1 cellular context compared by ENCODE assay signal in the genomic region with DNA sequence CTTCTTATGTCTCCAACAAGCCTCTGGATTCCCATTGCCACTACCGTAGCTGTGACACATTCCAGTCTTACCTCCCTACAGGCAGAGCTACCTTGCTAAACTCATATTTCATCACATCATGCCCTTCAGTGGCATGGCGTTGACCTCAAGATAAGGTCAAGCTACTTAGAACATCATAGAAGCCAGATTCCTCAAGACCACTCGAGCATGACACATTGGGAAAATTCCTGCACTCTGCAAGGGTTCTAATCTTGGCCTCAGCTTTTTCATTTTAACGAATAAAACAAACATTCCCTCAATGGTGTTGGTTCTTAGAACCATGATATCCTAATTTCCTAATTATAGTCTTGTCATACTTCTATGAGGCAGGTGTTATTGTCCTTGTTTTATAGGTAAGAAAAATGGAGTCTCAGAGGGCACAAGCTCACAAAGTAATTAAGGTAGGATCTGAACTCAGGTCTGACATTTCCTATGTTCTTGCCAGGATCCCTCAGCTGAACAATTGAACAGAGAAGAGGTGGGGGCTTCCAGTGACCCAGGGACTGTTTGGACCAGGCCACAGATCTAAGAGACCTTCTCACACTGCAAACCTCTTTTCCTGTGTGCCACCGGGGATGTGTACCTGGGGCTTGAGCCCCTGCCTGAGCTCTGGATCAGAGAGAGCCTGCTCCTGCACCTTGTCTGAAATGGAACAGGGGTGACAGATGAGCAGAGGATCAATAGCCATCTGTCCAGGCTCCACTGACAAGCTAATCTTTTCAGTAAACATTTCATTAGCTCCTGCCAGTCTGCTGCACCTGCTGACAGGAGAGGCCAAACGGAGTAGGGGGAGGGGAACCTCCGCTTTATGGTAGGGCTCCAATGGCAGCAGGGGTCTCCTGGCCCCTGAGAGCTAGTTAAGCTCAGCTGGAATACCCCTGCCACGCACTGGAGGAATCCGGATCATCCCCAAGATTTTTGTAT.
TF ChIP-seq lines count a peak whose summit lies in the region.

No MANE protein-coding gene starts in this region.

TF ChIP-seq in WTC11, 78 proteins besides CTCF, POLR2A, EP300 and RAD21:
- TF ChIP-seq ESRRA (CRISPR knock-in tag; IDR thresholded peaks at IDR 0.05; ENCODE audit: borderline replicate concordance) (no peak), GABPB1 (CRISPR knock-in tag; IDR thresholded peaks at IDR 0.05) (0 out of 2 replicates have a peak, but pooled peaks have one; percentile 71)
